Comparison of ENCODE assay signal across 27 cellular contexts in genomic region chr2:96698221-96698861, GRCh38. TPM values are rescaled to one million over a fixed set of nuclear protein-coding genes. Genes with fewer than 3 reads are reported as not detected.
DNase-seq lines count a peak whose midpoint lies in the region; ATAC-seq, FAIRE-seq and TF ChIP-seq lines count a peak whose summit lies in the region.
"Had no signal": no experiment of that assay in that cellular context is flagged by ENCODE, and none has a peak within 500 bp of the region (broad histone marks: within the 10 kb centered on the region; RNA-seq: fewer than 3 reads in every experiment).

No MANE protein-coding gene starts in this region.

- no peaks in the 10 kb centered on the region for H3K9me3 ChIP-seq in keratinocyte (ENCODE audit: control insufficient read depth, low read depth, low read length)
- H3K9me3 ChIP-seq: BLaER1 treated with 17β-estradiol and CSF1 and Interleukin-3, amounts not matched to agents 10 nM and 100 nM; Caco-2; Peyer's patch had no signal

- no peaks in the 10 kb centered on the region for H3K79me2 ChIP-seq in keratinocyte (ENCODE audit: control insufficient read depth, insufficient read depth, low read length)

- dilution Hi-C loops in keratinocyte (cut with MboI; ENCODE audit: extremely low pct_ligation_motif_present, low sequenced_read_pairs), result no loop called here

- peak; percentile 54 for DNase-seq in activated effector memory CD4-positive, alpha-beta T cell treated with anti-CD3 and anti-CD28 coated beads, Interleukin-2, amount 50 U/mL, for 16 hours
- no peak for DNase-seq in activated effector memory CD4-positive, alpha-beta T cell treated with Interleukin-2 at 50 U/mL for 16 hours
- DNase-seq in bronchial epithelial cell (ENCODE audit: low read depth), result peak; percentile 85
- DNase-seq in keratinocyte (ENCODE audit: low read depth, low spot score), result peak; percentile 45
- DNase-seq in NCI-H446 (lab: John Stamatoyannopoulos, UW), result no peak
- DNase-seq: 8988T; Caco-2; CD4-positive, alpha-beta memory T cell; DMS 273 treated with DMSO at 0.1 percent for 48 hours; DND-41; GOT3; MV-4-11; NCI-H1105 treated with DMSO at 0.1 percent for 48 hours; NCI-H2029 treated with DMSO at 0.1 percent for 48 hours; NCI-H226; NCI-H524; NCI-H82; Peyer's patch had no signal

- H3K27ac ChIP-seq in keratinocyte (ENCODE audit: control insufficient read depth, insufficient read depth, low read length), result no peak overlapping the region
- H3K27ac ChIP-seq: BLaER1 treated with 17β-estradiol and CSF1 and Interleukin-3, amounts not matched to agents 10 nM and 100 nM; Peyer's patch had no signal

- no peaks in the 10 kb centered on the region for H3K9me1 ChIP-seq in keratinocyte (ENCODE audit: control insufficient read depth, extremely low read depth, insufficient read depth, low read length)

- peaks cover 23% of the 10 kb centered on the region for H3K4me1 ChIP-seq in keratinocyte (ENCODE audit: control insufficient read depth, extremely low read depth, insufficient read depth, low read length)
- H3K4me1 ChIP-seq: Caco-2, Peyer's patch had no signal

- peak overlapping the region; percentile 56 for H3K4me2 ChIP-seq in keratinocyte (ENCODE audit: control insufficient read depth, extremely low read depth, insufficient read depth, low read depth, low read length)
- H3K4me2 ChIP-seq: BLaER1 treated with 17β-estradiol and CSF1 and Interleukin-3, amounts not matched to agents 10 nM and 100 nM had no signal

- no peaks in the 10 kb centered on the region for H3K36me3 ChIP-seq in bronchial epithelial cell (ENCODE audit: control insufficient read depth, insufficient read depth, low read length)
- H3K36me3 ChIP-seq in keratinocyte (ENCODE audit: control insufficient read depth in 2 of 2, extremely low read depth in 1 of 2, insufficient read depth in 2 of 2, low read length in 2 of 2), result peaks cover 0 to 2% of the 10 kb centered on the region in 2 experiments

- TF ChIP-seq CTCF in bronchial epithelial cell (IDR thresholded peaks at IDR 0.05; ENCODE audit: insufficient read depth, low read length, severe bottlenecking) (no peak), keratinocyte (optimal IDR thresholded peaks at IDR 0.05 in 1 of 3, IDR thresholded peaks at IDR 0.05 in 1 of 3, conservative IDR thresholded peaks at IDR 0.05 in 1 of 3; ENCODE audit: extremely low read depth in 1 of 3, insufficient read depth in 2 of 3, low read length in 3 of 3) (no peak)

- H3K4me3 ChIP-seq in bronchial epithelial cell (ENCODE audit: low read depth, low read length), result no peak overlapping the region
- H3K4me3 ChIP-seq in keratinocyte (ENCODE audit: control insufficient read depth in 2 of 3, extremely low read depth in 1 of 3, insufficient read depth in 2 of 3, low read depth in 1 of 3, low read length in 3 of 3), result no peak overlapping the region
- H3K4me3 ChIP-seq: BLaER1 treated with 17β-estradiol and CSF1 and Interleukin-3, amounts not matched to agents 10 nM and 100 nM; GM12878; Peyer's patch had no signal

- H4K20me1 ChIP-seq in keratinocyte (ENCODE audit: control insufficient read depth, extremely low read depth, insufficient read depth, low read length), result no peaks in the 10 kb centered on the region

- ATAC-seq in SK-N-SH treated with all-trans-retinoic acid at 6 μM for 48 hours (no peak), GM19351 (IDR thresholded peaks at IDR 0.05; ENCODE audit: unreplicated experiment) (no peak)
- ATAC-seq: GM12878, HCT116, Right ventricle myocardium inferior had no signal

- FAIRE-seq in bronchial epithelial cell (lab: Jason Lieb, UNC) (peak; percentile 60), keratinocyte (lab: Jason Lieb, UNC) (peak; percentile 99)
- FAIRE-seq: GM12878 had no signal

- H3K9ac ChIP-seq in keratinocyte (ENCODE audit: control insufficient read depth, extremely low read depth, insufficient read depth, low read length), result peak overlapping the region; percentile 30
- H3K9ac ChIP-seq: BLaER1 treated with 17β-estradiol and CSF1 and Interleukin-3, amounts not matched to agents 10 nM and 100 nM had no signal

- no peak overlapping the region for H2AFZ ChIP-seq in keratinocyte (ENCODE audit: control insufficient read depth, low read length)

- H3K27me3 ChIP-seq in bronchial epithelial cell (ENCODE audit: control insufficient read depth, insufficient read depth, low read length) (no peaks in the 10 kb centered on the region), keratinocyte (ENCODE audit: control insufficient read depth, extremely low read depth, insufficient read depth, low read length) (no peaks in the 10 kb centered on the region)
- H3K27me3 ChIP-seq: BLaER1 treated with 17β-estradiol and CSF1 and Interleukin-3, amounts not matched to agents 10 nM and 100 nM; Peyer's patch had no signal

TF ChIP-seq in SK-N-SH treated with all-trans-retinoic acid at 6 μM for 48 hours, 23 proteins besides CTCF, POLR2A, EP300 and RAD21:
- TF ChIP-seq CREB5 (CRISPR knock-in tag; IDR thresholded peaks at IDR 0.05; ENCODE audit: low read depth), result no peak
- no peak for TF ChIP-seq ZC3H10 (CRISPR knock-in tag; IDR thresholded peaks at IDR 0.05)
- TF ChIP-seq BACH2 (CRISPR knock-in tag; IDR thresholded peaks at IDR 0.05; ENCODE audit: borderline replicate concordance), result no peak
- no peak for TF ChIP-seq POU6F1 (CRISPR knock-in tag; IDR thresholded peaks at IDR 0.05; ENCODE audit: borderline replicate concordance, low read depth)
- no peak for TF ChIP-seq RARB (CRISPR knock-in tag; IDR thresholded peaks at IDR 0.05)

RNA-seq across cellular contexts. Expression of gene LMAN2L, which starts 41.5 kb away (rescaled TPM):
- total RNA-seq in bronchial epithelial cell, result 15.3 and 18.9 TPM in 2 replicates
- 20.7 to 22.9 TPM (median 20.8 TPM) in 3 replicates for polyA plus RNA-seq in keratinocyte
- polyA plus RNA-seq in keratinocyte (2011; ENCODE audit: low read depth), result 15.0 TPM
- 8.1 and 11.7 TPM in 2 replicates for polyA plus RNA-seq in keratinocyte (2011; cell fraction: cytosol; rRNA removed)
- 33.4 and 33.9 TPM in 2 replicates for polyA plus RNA-seq in keratinocyte (2011; cell fraction: nucleus; rRNA removed)
- polyA plus RNA-seq in keratinocyte (2012; ENCODE audit: low replicate concordance), result 11.4 and 13.5 TPM in 2 replicates
- polyA minus RNA-seq in keratinocyte, result 10.8 to 17.9 TPM (median 13.4 TPM) in 3 replicates
- polyA minus RNA-seq in keratinocyte (2011; cell fraction: cytosol; rRNA and poly(A)+ RNA removed), result 6.5 TPM
- polyA minus RNA-seq in keratinocyte (2011; cell fraction: nucleus; rRNA and poly(A)+ RNA removed), result 17.1 and 22.3 TPM in 2 replicates

RNA-seq across cellular contexts. Expression of gene FER1L5, which starts 55.8 kb away (rescaled TPM):
- total RNA-seq in bronchial epithelial cell, result under 0.01 TPM in 2 replicates
- 0.01 to 0.03 TPM (median 0.01 TPM) in 3 replicates for polyA plus RNA-seq in keratinocyte
- not detected for polyA plus RNA-seq in keratinocyte (2011; ENCODE audit: low read depth)
- not detected in 2 replicates for polyA plus RNA-seq in keratinocyte (2011; cell fraction: cytosol; rRNA removed)
- 0.06 and 0.07 TPM in 2 replicates for polyA plus RNA-seq in keratinocyte (2011; cell fraction: nucleus; rRNA removed)
- not detected in 2 replicates for polyA plus RNA-seq in keratinocyte (2012; ENCODE audit: low replicate concordance)
- 0.03 to 0.10 TPM (median 0.10 TPM) in 3 replicates for polyA minus RNA-seq in keratinocyte
- not detected for polyA minus RNA-seq in keratinocyte (2011; cell fraction: cytosol; rRNA and poly(A)+ RNA removed)
- 0.11 TPM in 1 of 2 replicates, not detected in the other for polyA minus RNA-seq in keratinocyte (2011; cell fraction: nucleus; rRNA and poly(A)+ RNA removed)
- total RNA-seq: CD4-positive, alpha-beta memory T cell; GM12878; OCI-LY7; Peyer's patch; Right ventricle myocardium inferior; SK-MEL-5 had no signal
- polyA plus RNA-seq: CD4-positive, alpha-beta memory T cell; GM12878; IgD-negative memory B cell had no signal

Comparison
In these comparisons a context has a peak if more than half of its experiments do, and no peak if none do; other contexts are left out.
1. DNase-seq: peak in activated effector memory CD4-positive, alpha-beta T cell treated with anti-CD3 and anti-CD28 coated beads, Interleukin-2, amount 50 U/mL, for 16 hours (single experiment), bronchial epithelial cell (single experiment) and keratinocyte (single experiment); none in activated effector memory CD4-positive, alpha-beta T cell treated with Interleukin-2 at 50 U/mL for 16 hours (single experiment) and NCI-H446 (0 of 2).